ENCODE assay signal across 9 cellular contexts in genomic region chr2:20611077-20611843, GRCh38. TPM values are rescaled to one million over a fixed set of nuclear protein-coding genes. Genes with fewer than 3 reads are reported as not detected.
A peak's percentile ranks its signal among the peaks of the same experiment; 100 is the strongest.
DNase-seq lines count a peak whose midpoint lies in the region; ATAC-seq and TF ChIP-seq lines count a peak whose summit lies in the region.
"Had no signal": no experiment of that assay in that cellular context is flagged by ENCODE, and none has a peak within 500 bp of the region (broad histone marks: within the 10 kb centered on the region; RNA-seq: fewer than 3 reads in every experiment).

No MANE protein-coding gene starts in this region.

- no peaks in the 10 kb centered on the region for H3K27me3 ChIP-seq in Panc1 (ENCODE audit: control insufficient read depth, insufficient read depth, low read length)
- H3K27me3 ChIP-seq in endodermal cell (ENCODE audit: control insufficient read depth, insufficient read depth, low read length, poor library complexity, severe bottlenecking), result no peaks in the 10 kb centered on the region
- H3K27me3 ChIP-seq in mesenchymal stem cell (ENCODE audit: control insufficient read depth in 1 of 2, insufficient read depth in 1 of 2, low read length in 2 of 2), result no peaks in the 10 kb centered on the region
- no peaks in the 10 kb centered on the region for H3K27me3 ChIP-seq in thoracic aorta (replicated peaks; ENCODE audit: insufficient read depth)

- H3K4me3 ChIP-seq in Panc1 (ENCODE audit: low read depth in 2 of 2, low read length in 2 of 2) (no peak overlapping the region), endodermal cell (ENCODE audit: low read length) (no peak overlapping the region), mesenchymal stem cell (ENCODE audit: insufficient read depth in 1 of 2, low read depth in 1 of 2, low read length in 2 of 2) (peak overlapping the region in 1 of 2 experiments; percentile 11), thoracic aorta (no peak overlapping the region)

- H3K4me3 Mint-ChIP-seq in endodermal cell, result no peak overlapping the region

- H2AK5ac ChIP-seq in mesenchymal stem cell (ENCODE audit: low read length, severe bottlenecking), result peak overlapping the region; percentile 81

- H3K4me2 ChIP-seq in mesenchymal stem cell (ENCODE audit: low read length, poor library complexity, severe bottlenecking), result no peak overlapping the region

- intact Hi-C loops in Panc1 (cut with micrococcal nuclease; ENCODE audit: unreplicated experiment), result no loop called here

- ATAC-seq in Panc1 (peak; percentile 39; the same call in 1 of the 2 replicates), thoracic aorta (ENCODE audit: insufficient number of reproducible peaks, low FRiP score, low read depth) (peak; percentile 96), GM18873 (IDR thresholded peaks at IDR 0.05; ENCODE audit: low FRiP score, unreplicated experiment) (no peak)

- H3K23ac ChIP-seq in mesenchymal stem cell (ENCODE audit: low read length in 2 of 2), result no peak overlapping the region

- H3K14ac ChIP-seq in mesenchymal stem cell (ENCODE audit: low read length in 2 of 2), result peak overlapping the region in 1 of 2 experiments; percentile 84

- peaks cover 7% of the 10 kb centered on the region for H3K9me3 Mint-ChIP-seq in endodermal cell

- no peaks in the 10 kb centered on the region for H3K9me3 ChIP-seq in Panc1 (ENCODE audit: control insufficient read depth, insufficient read depth, low read depth, low read length)
- H3K9me3 ChIP-seq in endodermal cell (ENCODE audit: control insufficient read depth, low read length), result peaks cover 5% of the 10 kb centered on the region
- H3K9me3 ChIP-seq in mesenchymal stem cell (ENCODE audit: control insufficient read depth, low read length), result peaks cover 3% of the 10 kb centered on the region
- H3K9me3 ChIP-seq in thoracic aorta, result no peaks in the 10 kb centered on the region

- H3K4ac ChIP-seq in mesenchymal stem cell (ENCODE audit: low read depth in 1 of 2, low read length in 2 of 2), result peak overlapping the region; percentile 26 to 80

- no TSS peak for BruUV-seq in Panc1 (replicated peaks; lab: Mats Ljungman, UMichigan)

- CTCF ChIA-PET in Panc1 (lab: Charles Lee), result no interaction called here

- H3K4me1 Mint-ChIP-seq in endodermal cell, result peaks cover 10% of the 10 kb centered on the region

- H3K27me3 Mint-ChIP-seq in endodermal cell (ENCODE audit: insufficient read depth), result peaks cover 4% of the 10 kb centered on the region

- H2BK12ac ChIP-seq in mesenchymal stem cell (ENCODE audit: low read length in 2 of 2), result peak overlapping the region; percentile 91 to 96

- no peak overlapping the region for H2BK5ac ChIP-seq in mesenchymal stem cell (ENCODE audit: low read depth, low read length, poor library complexity, severe bottlenecking)

- TF ChIP-seq CTCF in Panc1 (IDR thresholded peaks at IDR 0.05), result no peak
- TF ChIP-seq CTCF in endodermal cell (conservative IDR thresholded peaks at IDR 0.05), result no peak
- no peak for TF ChIP-seq CTCF in thoracic aorta (IDR thresholded peaks at IDR 0.05)

- peak overlapping the region; percentile 77 to 98 for H3K18ac ChIP-seq in mesenchymal stem cell (ENCODE audit: low read depth in 1 of 2, low read length in 2 of 2)

- H3K27ac ChIP-seq in Panc1 (ENCODE audit: low read length), result no peak overlapping the region
- H3K27ac ChIP-seq in endodermal cell (ENCODE audit: low read depth, low read length), result no peak overlapping the region
- no peak overlapping the region for H3K27ac ChIP-seq in mesenchymal stem cell (ENCODE audit: low read length, poor library complexity, severe bottlenecking)
- peak overlapping the region; percentile 56 to 70 for H3K27ac ChIP-seq in thoracic aorta

- 88 to 94% methylated on average over 11 to 15 of the region's 15 CpGs for WGBS in endodermal cell (ENCODE audit: insufficient coverage in 1 of 2, insufficient read length in 1 of 2), 2 experiments
- 22% methylated on average over 13 of the region's 15 CpGs for WGBS in mesenchymal stem cell

- in situ Hi-C loops in Panc1 (cut with HindIII; ENCODE audit: low pct_unique_long_range_greater_than_20kb, low sequenced_read_pairs), result no loop called here

- no peak overlapping the region for H3K27ac Mint-ChIP-seq in endodermal cell

- peak overlapping the region; percentile 60 for H2BK15ac ChIP-seq in mesenchymal stem cell (ENCODE audit: low read depth, poor library complexity, severe bottlenecking)

- POLR2A ChIA-PET in Panc1 (lab: Charles Lee), result no interaction called here

- H3K36me3 ChIP-seq in Panc1 (ENCODE audit: control insufficient read depth, insufficient read depth, low read length) (no peaks in the 10 kb centered on the region), endodermal cell (ENCODE audit: control insufficient read depth, insufficient read depth, low read length) (no peaks in the 10 kb centered on the region), mesenchymal stem cell (ENCODE audit: control insufficient read depth in 1 of 2, insufficient read depth in 2 of 2, low read depth in 1 of 2, low read length in 2 of 2) (no peaks in the 10 kb centered on the region), thoracic aorta (no peaks in the 10 kb centered on the region)

- peak overlapping the region; percentile 27 for H4K8ac ChIP-seq in mesenchymal stem cell (ENCODE audit: low read length)

- DNase-seq in Panc1 (ENCODE audit: low read depth, low spot score), result no peak
- peak; percentile 49 for DNase-seq in endodermal cell
- peak; percentile 100 for DNase-seq in mesenchymal stem cell
- DNase-seq in thoracic aorta (ENCODE audit: low spot score), result peak; percentile 60
- DNase-seq in activated CD8-positive, alpha-beta memory T cell treated with anti-CD3 and anti-CD28 coated beads, Interleukin-2, amount 50 U/mL, for 48 hours, result no peak
- DNase-seq in stimulated activated CD4-positive, alpha-beta T cell treated with anti-CD3 and anti-CD28 coated beads, Interleukin-2, amount 100 ng/mL, for 24 hours, result no peak
- DNase-seq: hippocampal formation, NCI-H1105 treated with DMSO at 0.1 percent for 48 hours had no signal

- no peak overlapping the region for H3K9ac ChIP-seq in endodermal cell (ENCODE audit: extremely low read depth, low read length, poor library complexity, severe bottlenecking)
- H3K9ac ChIP-seq in mesenchymal stem cell (ENCODE audit: low read length), result peak overlapping the region; percentile 78

- H3K36me3 Mint-ChIP-seq in endodermal cell (ENCODE audit: low read depth), result no peaks in the 10 kb centered on the region

- H4K91ac ChIP-seq in mesenchymal stem cell (ENCODE audit: low read length), result peak overlapping the region; percentile 87

- H2AFZ ChIP-seq in mesenchymal stem cell (ENCODE audit: low read depth, low read length), result no peak overlapping the region

- H3K79me1 ChIP-seq in mesenchymal stem cell (replicated peaks; ENCODE audit: low read length, poor library complexity, severe bottlenecking), result no peaks in the 10 kb centered on the region

- peaks cover 6% of the 10 kb centered on the region; the same call in 1 of the 2 replicates for H3K4me1 ChIP-seq in Panc1 (ENCODE audit: control insufficient read depth, insufficient read depth, low read length)
- H3K4me1 ChIP-seq in endodermal cell (ENCODE audit: control insufficient read depth, insufficient read depth, low read length), result peaks cover 11% of the 10 kb centered on the region
- peaks cover 44% of the 10 kb centered on the region for H3K4me1 ChIP-seq in mesenchymal stem cell (ENCODE audit: control insufficient read depth, insufficient read depth, low read depth, low read length)
- peaks cover 14 to 71% of the 10 kb centered on the region in 2 donors for H3K4me1 ChIP-seq in thoracic aorta (ENCODE audit: control insufficient read depth in 1 of 2, low read depth in 2 of 2)

- peak overlapping the region; percentile 29 for H2BK120ac ChIP-seq in mesenchymal stem cell (ENCODE audit: low read depth, low read length)

RNA-seq across cellular contexts. Expression of gene HS1BP3, which starts 39.6 kb away (rescaled TPM):
- total RNA-seq in Panc1 (2021; ENCODE audit: unreplicated experiment), result 46.1 TPM
- polyA plus RNA-seq in Panc1 (2012; ENCODE audit: insufficient read length), result 45.1 TPM
- 10 to 100 TPM; 23.0 to 26.2 TPM for total RNA-seq in endodermal cell
- 19.6 TPM for polyA plus RNA-seq in endodermal cell (2013, experiment 1 of 2)
- polyA plus RNA-seq in endodermal cell (2013, experiment 2 of 2), result 16.8 TPM
- polyA plus RNA-seq in mesenchymal stem cell (2013, experiment 1 of 2), result 42.4 TPM
- 39.8 TPM for polyA plus RNA-seq in mesenchymal stem cell (2013, experiment 2 of 2)
- 10 to 100 TPM; 40.7 to 65.8 TPM for total RNA-seq in thoracic aorta

RNA-seq across cellular contexts. Expression of gene GDF7, which starts 55.7 kb away (rescaled TPM):
- not detected for total RNA-seq in Panc1 (2021; ENCODE audit: unreplicated experiment)
- not detected for polyA plus RNA-seq in Panc1 (2012; ENCODE audit: insufficient read length)
- total RNA-seq in endodermal cell, result under 1 TPM; 0.07 to 0.09 TPM
- polyA plus RNA-seq in endodermal cell (2013, experiment 1 of 2), result 9.4 TPM
- 8.1 TPM for polyA plus RNA-seq in endodermal cell (2013, experiment 2 of 2)
- polyA plus RNA-seq in mesenchymal stem cell (2013, experiment 1 of 2), result 0.23 TPM
- polyA plus RNA-seq in mesenchymal stem cell (2013, experiment 2 of 2), result 0.25 TPM
- 10 to 100 TPM; 39.7 to 40.7 TPM for total RNA-seq in thoracic aorta

Comparison
In these comparisons a context has a peak if more than half of its experiments do, and no peak if none do; other contexts are left out.
1. DNase-seq: peak in endodermal cell (single experiment), mesenchymal stem cell (single experiment) and thoracic aorta (single experiment); none in Panc1 (single experiment), activated CD8-positive, alpha-beta memory T cell treated with anti-CD3 and anti-CD28 coated beads, Interleukin-2, amount 50 U/mL, for 48 hours (single experiment) and stimulated activated CD4-positive, alpha-beta T cell treated with anti-CD3 and anti-CD28 coated beads, Interleukin-2, amount 100 ng/mL, for 24 hours (0 of 2).
2. H3K27ac ChIP-seq: peak in thoracic aorta (2 of 2); none in Panc1 (single experiment), endodermal cell (single experiment) and mesenchymal stem cell (single experiment).
3. RNA of gene GDF7, which starts 55.7 kb away (total RNA-seq): 39.7 to 40.7 TPM in thoracic aorta; 0.07 to 0.09 TPM in endodermal cell and not detected in Panc1 (single experiment); every median in the first group is over 10 times any median in the second.